ENCODE assay signal across 11 cellular contexts in the genomic region with DNA sequence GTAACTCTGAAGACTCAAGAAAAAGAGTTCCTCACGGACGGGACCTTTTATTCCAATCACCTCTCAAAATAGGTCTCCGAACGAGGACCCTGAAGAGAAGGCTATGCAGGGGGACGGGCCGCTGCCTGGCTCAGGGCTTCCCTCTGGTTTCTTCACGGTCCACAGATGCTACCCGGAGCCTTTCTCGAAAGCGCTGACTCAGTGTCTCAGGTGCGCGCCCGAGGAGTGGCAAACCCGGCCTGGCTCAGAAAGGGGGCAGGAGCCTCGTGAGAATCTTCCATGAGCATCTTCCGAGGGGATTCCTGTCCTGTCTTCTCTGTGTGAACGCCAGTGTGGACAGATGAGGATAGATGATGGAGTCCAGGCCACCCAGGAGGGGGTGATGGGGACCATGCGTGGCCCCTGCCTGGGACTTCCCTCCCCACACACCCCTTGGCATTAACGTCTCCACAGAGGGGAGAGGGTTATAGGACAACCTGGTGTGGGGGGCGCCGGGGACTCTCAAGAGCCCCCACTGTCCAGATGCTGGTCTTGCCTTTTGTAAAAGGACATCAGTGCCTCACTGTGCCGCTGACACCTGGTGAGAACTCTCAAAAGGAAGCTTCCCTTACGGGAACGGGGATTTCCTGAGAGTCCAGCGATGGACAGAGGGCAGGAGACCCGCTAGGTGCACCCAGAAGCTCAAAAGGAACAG. TPM values are rescaled to one million over a fixed set of nuclear protein-coding genes. Genes with fewer than 3 reads are reported as not detected.
A peak's percentile ranks its signal among the peaks of the same experiment; 100 is the strongest.
DNase-seq lines count a peak whose midpoint lies in the region; ATAC-seq and TF ChIP-seq lines count a peak whose summit lies in the region.
"Had no signal": no experiment of that assay in that cellular context is flagged by ENCODE, and none has a peak within 500 bp of the region (broad histone marks: within the 10 kb centered on the region; RNA-seq: fewer than 3 reads in every experiment).

No MANE protein-coding gene starts in this region.

- H3K9me2 ChIP-seq in Karpas-422 (replicated peaks; ENCODE audit: insufficient read depth, low read length): no peaks in the 10 kb centered on the region

- H3K27me3 ChIP-seq in CD8-positive, alpha-beta T cell (ENCODE audit: insufficient read depth, low read length): no peaks in the 10 kb centered on the region
- H3K27me3 ChIP-seq in Karpas-422 (ENCODE audit: low read length) (no peaks in the 10 kb centered on the region), ovary (no peaks in the 10 kb centered on the region)

- no peak for DNase-seq in CD8-positive, alpha-beta T cell
- no peak for DNase-seq in Karpas-422
- peak in 2 of 5 donors; percentile 47 to 50 for DNase-seq in ovary
- DNase-seq in stimulated activated CD4-positive, alpha-beta T cell treated with anti-CD3 and anti-CD28 coated beads, Interleukin-2, amount 100 ng/mL, for 48 hours: no peak
- no peak for DNase-seq in LoVo (ENCODE audit: low spot score)
- no peak for DNase-seq in NCI-H2227 (lab: John Stamatoyannopoulos, UW; ENCODE audit: unreplicated experiment)
- DNase-seq in pons (ENCODE audit: low spot score): no peak
- DNase-seq: glutamatergic neuron, NCI-H1092 treated with DMSO at 0.1 percent for 48 hours, occipital lobe had no signal

- 0 out of 2 replicates have a peak overlapping the region, but pooled peaks have one; percentile 5 for H3K9ac ChIP-seq in Karpas-422 (ENCODE audit: low read length)

- TF ChIP-seq CTCF in CD8-positive, alpha-beta T cell (IDR thresholded peaks at IDR 0.05): no peak
- no peak for TF ChIP-seq CTCF in ovary (IDR thresholded peaks at IDR 0.05)

- intact Hi-C loops in CD8-positive, alpha-beta T cell (cut with DNase I, micrococcal nuclease): no loop called here
- intact Hi-C loops in ovary (cut with DNase I): no loop called here

- no peaks in the 10 kb centered on the region for H3K9me3 ChIP-seq in CD8-positive, alpha-beta T cell (ENCODE audit: low read length)
- H3K9me3 ChIP-seq in Karpas-422 (ENCODE audit: low read length) (no peaks in the 10 kb centered on the region), ovary (no peaks in the 10 kb centered on the region)

- 55 to 72% (median 59%) methylated on average over 26 of the region's 26 CpGs for WGBS in ovary, 3 donors

- no peaks in the 10 kb centered on the region for H4K20me1 ChIP-seq in Karpas-422 (ENCODE audit: insufficient read depth, low read depth, low read length)

- no peaks in the 10 kb centered on the region for H3K9me3 Mint-ChIP-seq in CD8-positive, alpha-beta T cell

- H3K27ac ChIP-seq in CD8-positive, alpha-beta T cell (ENCODE audit: low read depth, low read length): peak overlapping the region; percentile 91
- H3K27ac ChIP-seq in Karpas-422 (ENCODE audit: low read length): peak overlapping the region; percentile 94
- H3K27ac ChIP-seq in cingulate gyrus (ENCODE audit: low read depth, low read length): peak overlapping the region; percentile 98
- peak overlapping the region; percentile 82 to 98 for H3K27ac ChIP-seq in ovary

- H3K4me1 ChIP-seq in CD8-positive, alpha-beta T cell (ENCODE audit: insufficient read depth, low read length): peaks cover 64% of the 10 kb centered on the region
- peaks cover 48% of the 10 kb centered on the region for H3K4me1 ChIP-seq in Karpas-422 (ENCODE audit: low read length)
- peaks cover 18% of the 10 kb centered on the region for H3K4me1 ChIP-seq in ovary (ENCODE audit: insufficient read depth)

- peaks cover 46% of the 10 kb centered on the region for H3K36me3 Mint-ChIP-seq in CD8-positive, alpha-beta T cell

- peaks cover 6% of the 10 kb centered on the region for H3K36me3 ChIP-seq in CD8-positive, alpha-beta T cell (ENCODE audit: insufficient read depth, low read length)
- no peaks in the 10 kb centered on the region for H3K36me3 ChIP-seq in Karpas-422 (ENCODE audit: insufficient read depth, low read length)
- H3K36me3 ChIP-seq in ovary: no peaks in the 10 kb centered on the region

- no peak for TF ChIP-seq EP300 in ovary (IDR thresholded peaks at IDR 0.05)

- no peaks in the 10 kb centered on the region for H3K27me3 Mint-ChIP-seq in CD8-positive, alpha-beta T cell (ENCODE audit: low read depth)

- no peak overlapping the region for H2AFZ ChIP-seq in Karpas-422 (ENCODE audit: low read length)

- POLR2A ChIA-PET in CD8-positive, alpha-beta T cell (lab: Charles Lee): interaction anchor here (0.8 to 8.8 kb wide), 9 partner anchors 10 to 26 kb away, joined by 3 to 207 read pairs (median 7); a partner anchor contains a TSS

- no peaks in the 10 kb centered on the region for H3K79me2 ChIP-seq in Karpas-422 (ENCODE audit: low read length)

- CTCF ChIA-PET in CD8-positive, alpha-beta T cell (lab: Charles Lee): interaction anchor here (0.8 to 17.3 kb wide), 3 partner anchors 10 to 28 kb away, joined by 3 to 256 read pairs (median 4); a partner anchor contains a TSS

- peak overlapping the region; percentile 21 for H3K4me3 ChIP-seq in CD8-positive, alpha-beta T cell (ENCODE audit: low read depth, low read length)
- H3K4me3 ChIP-seq in Karpas-422 (ENCODE audit: low read length) (no peak overlapping the region), ovary (no peak overlapping the region)

- no peak overlapping the region for H3K4me2 ChIP-seq in Karpas-422 (ENCODE audit: low read depth, low read length, poor library complexity, severe bottlenecking)

- H3K27ac Mint-ChIP-seq in CD8-positive, alpha-beta T cell: peak overlapping the region; percentile 100

- TF ChIP-seq POLR2A in ovary (IDR thresholded peaks at IDR 0.05): no peak

- ATAC-seq in CD8-positive, alpha-beta T cell: no peak

- peaks cover 51% of the 10 kb centered on the region for H3K4me1 Mint-ChIP-seq in CD8-positive, alpha-beta T cell (ENCODE audit: low read depth)

- H3K4me3 Mint-ChIP-seq in CD8-positive, alpha-beta T cell: peak overlapping the region; percentile 97

RNA-seq across cellular contexts. Expression of a gene that starts 16.5 kb away (rescaled TPM):
- total RNA-seq in CD8-positive, alpha-beta T cell: 10 to 100 TPM; 41.1 to 43.9 TPM
- total RNA-seq in Karpas-422 (2014; rRNA removed; shearing (Covaris generic); ENCODE audit: low replicate concordance): 198 and 359 TPM in 2 replicates
- 100 to 1,000 TPM in 1 of 7 donors, 10 to 100 TPM in 6; 45.0 to 121 (median 77.3) TPM for total RNA-seq in ovary
- 10 to 100 TPM; 38.3 to 66.0 TPM for polyA plus RNA-seq in ovary

RNA-seq across cellular contexts. Expression of a gene that starts 24.9 kb away (rescaled TPM):
- total RNA-seq in CD8-positive, alpha-beta T cell: 1,000 to 10,000 TPM; 1,995 to 2,125 TPM
- 69.5 and 274 TPM in 2 replicates for total RNA-seq in Karpas-422 (2014; rRNA removed; shearing (Covaris generic); ENCODE audit: low replicate concordance)
- total RNA-seq in ovary: 1,000 to 10,000 TPM in 2 of 7 donors, 100 to 1,000 TPM in 5; 163 to 1,260 (median 581) TPM
- polyA plus RNA-seq in ovary: 100 to 1,000 TPM in 1 of 2 donors, 10 to 100 TPM in 1; 95.2 to 301 TPM

RNA-seq across cellular contexts. Expression of a gene that starts 32.1 kb away (rescaled TPM):
- 10 to 100 TPM in 1 of 2 experiments, 1 to 10 TPM in 1; 7.6 to 10.4 TPM for total RNA-seq in CD8-positive, alpha-beta T cell
- total RNA-seq in Karpas-422 (2014; rRNA removed; shearing (Covaris generic); ENCODE audit: low replicate concordance): 0.37 and 0.87 TPM in 2 replicates
- 10 to 100 TPM in 5 of 7 donors, 1 to 10 TPM in 2; 6.0 to 18.4 (median 11.7) TPM for total RNA-seq in ovary
- 1 to 10 TPM; 2.5 to 9.3 TPM for polyA plus RNA-seq in ovary

RNA-seq across cellular contexts. Expression of a gene that starts 34.0 kb away (rescaled TPM):
- 10 to 100 TPM; 20.0 to 25.2 TPM for total RNA-seq in CD8-positive, alpha-beta T cell
- total RNA-seq in Karpas-422 (2014; rRNA removed; shearing (Covaris generic); ENCODE audit: low replicate concordance): 10.7 and 13.6 TPM in 2 replicates
- total RNA-seq in ovary: 10 to 100 TPM in 6 of 7 donors, 1 to 10 TPM in 1; 9.3 to 64.5 (median 50.3) TPM
- polyA plus RNA-seq in ovary: 10 to 100 TPM; 13.8 to 16.9 TPM
